ENCODE assay signal across 8 cellular contexts in the genomic region with DNA sequence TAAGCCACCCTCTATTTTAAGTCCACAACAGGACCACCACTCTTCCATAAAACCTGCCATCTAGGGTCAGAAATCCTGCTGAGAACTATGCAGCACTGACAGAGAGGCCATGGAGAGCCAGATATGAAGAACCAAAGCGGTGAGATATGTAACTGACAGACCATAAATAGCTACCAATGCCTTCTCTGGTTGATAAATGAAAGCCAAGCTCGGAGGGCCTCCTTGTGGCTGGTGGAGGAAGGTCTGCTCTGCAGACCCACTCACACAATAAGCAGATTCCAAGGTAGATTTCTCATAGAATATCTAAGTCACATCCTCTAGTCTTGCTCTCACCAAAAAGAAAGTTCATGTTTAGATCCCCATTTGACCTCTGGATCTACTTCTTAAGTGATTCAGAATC. TPM values are rescaled to one million over a fixed set of nuclear protein-coding genes. Genes with fewer than 3 reads are reported as not detected.
A peak's percentile ranks its signal among the peaks of the same experiment; 100 is the strongest.
DNase-seq lines count a peak whose midpoint lies in the region; ATAC-seq and TF ChIP-seq lines count a peak whose summit lies in the region.

No MANE protein-coding gene starts in this region.

- H3K9me3 ChIP-seq in vagina = no peaks in the 10 kb centered on the region

- H3K36me3 ChIP-seq in vagina = peaks cover 0 to 10% of the 10 kb centered on the region in 2 donors

- H3K27ac ChIP-seq in vagina = no peak overlapping the region

- H3K4me3 ChIP-seq in GM12875 (ENCODE audit: low read depth, low read length) (no peak overlapping the region), astrocyte of the spinal cord (ENCODE audit: low read depth, low read length) (no peak overlapping the region), vagina (no peak overlapping the region)

- peak; percentile 67 for ATAC-seq in HG02884 (IDR thresholded peaks at IDR 0.05; ENCODE audit: unreplicated experiment)

- intact Hi-C loops in vagina (cut with DNase I) = loop anchor here (5.0 kb wide), 3 partner anchors 81 to 261 kb away; no protein-coding TSS in a partner anchor

- in situ Hi-C loops in ACHN (cut with HindIII; ENCODE audit: low pct_ligation_motif_present, low pct_unique_long_range_greater_than_20kb, low sequenced_read_pairs) = no loop called here
- in situ Hi-C loops in astrocyte of the spinal cord (cut with HindIII; ENCODE audit: low sequenced_read_pairs) = no loop called here

- H3K27me3 ChIP-seq in vagina = no peaks in the 10 kb centered on the region

- TF ChIP-seq CTCF in GM12875 (IDR thresholded peaks at IDR 0.05; ENCODE audit: borderline replicate concordance, insufficient read depth, low read depth, low read length) (peak; percentile 66), astrocyte of the spinal cord (IDR thresholded peaks at IDR 0.05; ENCODE audit: low read depth, low read length) (peak; percentile 89), vagina (IDR thresholded peaks at IDR 0.05) (peak in 2 of 3 experiments; percentile 11 to 28)

- DNase-seq in ACHN (peak; percentile 45), NCI-H2171 treated with DMSO at 0.1 percent for 48 hours (lab: John Stamatoyannopoulos, UW) (peak; percentile 43), astrocyte of the spinal cord (ENCODE audit: low read depth, low spot score) (peak; percentile 67), kidney glomerular epithelial cell (lab: John Stamatoyannopoulos, UW) (peak; percentile 37), vagina (ENCODE audit: extremely low spot score in 2 of 2) (no peak), NCI-H1930 (lab: John Stamatoyannopoulos, UW) (no peak)

- peaks cover 13% of the 10 kb centered on the region for H3K4me1 ChIP-seq in vagina

- no peak for TF ChIP-seq POLR2A in vagina (IDR thresholded peaks at IDR 0.05)

RNA-seq across cellular contexts. Expression of gene RYK, which starts 38.9 kb away (rescaled TPM):
- total RNA-seq in vagina = 102 TPM

Comparison
In these comparisons a context has a peak if more than half of its experiments do, and no peak if none do; other contexts are left out.
1. DNase-seq: peak in ACHN (single experiment), NCI-H2171 treated with DMSO at 0.1 percent for 48 hours (single experiment), astrocyte of the spinal cord (single experiment) and kidney glomerular epithelial cell (single experiment); none in vagina (0 of 2) and NCI-H1930 (0 of 2).
2. CTCF ChIP-seq: peak in every context shown above with its lines; median percentile 89 in astrocyte of the spinal cord; 66 in GM12875; 20 in vagina.